ENCODE assay signal across 1 cellular context in the genomic region with DNA sequence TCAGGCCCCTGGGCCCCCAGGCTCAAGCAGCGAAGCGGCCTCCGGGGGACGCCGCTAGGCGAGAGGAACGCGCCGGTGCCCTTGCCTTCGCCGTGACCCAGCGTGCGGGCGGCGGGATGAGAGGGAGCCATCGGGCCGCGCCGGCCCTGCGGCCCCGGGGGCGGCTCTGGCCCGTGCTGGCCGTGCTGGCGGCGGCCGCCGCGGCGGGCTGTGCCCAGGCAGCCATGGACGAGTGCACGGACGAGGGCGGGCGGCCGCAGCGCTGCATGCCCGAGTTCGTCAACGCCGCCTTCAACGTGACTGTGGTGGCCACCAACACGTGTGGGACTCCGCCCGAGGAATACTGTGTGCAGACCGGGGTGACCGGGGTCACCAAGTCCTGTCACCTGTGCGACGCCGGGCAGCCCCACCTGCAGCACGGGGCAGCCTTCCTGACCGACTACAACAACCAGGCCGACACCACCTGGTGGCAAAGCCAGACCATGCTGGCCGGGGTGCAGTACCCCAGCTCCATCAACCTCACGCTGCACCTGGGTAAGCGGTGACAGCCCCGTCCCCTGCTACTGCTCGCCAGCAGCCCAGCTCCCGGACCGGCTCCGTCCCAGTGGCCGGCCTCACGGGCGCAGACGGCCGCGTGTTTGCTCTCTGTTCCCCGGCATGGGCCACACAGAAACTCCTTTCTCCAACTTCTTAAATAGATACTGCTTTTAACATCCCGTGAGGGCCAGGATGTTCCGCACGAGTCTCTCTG.
TF ChIP-seq lines count a peak whose summit lies in the region.

No MANE protein-coding gene starts in this region.

TF ChIP-seq in K562, 482 proteins besides CTCF, POLR2A, EP300 and RAD21 (continued from another document):
- TF ChIP-seq ZFP91 (CRISPR knock-in tag; IDR thresholded peaks at IDR 0.05) = no peak
- no peak for TF ChIP-seq ZNF184 (CRISPR knock-in tag; IDR thresholded peaks at IDR 0.05)
- TF ChIP-seq, protein P1, sequence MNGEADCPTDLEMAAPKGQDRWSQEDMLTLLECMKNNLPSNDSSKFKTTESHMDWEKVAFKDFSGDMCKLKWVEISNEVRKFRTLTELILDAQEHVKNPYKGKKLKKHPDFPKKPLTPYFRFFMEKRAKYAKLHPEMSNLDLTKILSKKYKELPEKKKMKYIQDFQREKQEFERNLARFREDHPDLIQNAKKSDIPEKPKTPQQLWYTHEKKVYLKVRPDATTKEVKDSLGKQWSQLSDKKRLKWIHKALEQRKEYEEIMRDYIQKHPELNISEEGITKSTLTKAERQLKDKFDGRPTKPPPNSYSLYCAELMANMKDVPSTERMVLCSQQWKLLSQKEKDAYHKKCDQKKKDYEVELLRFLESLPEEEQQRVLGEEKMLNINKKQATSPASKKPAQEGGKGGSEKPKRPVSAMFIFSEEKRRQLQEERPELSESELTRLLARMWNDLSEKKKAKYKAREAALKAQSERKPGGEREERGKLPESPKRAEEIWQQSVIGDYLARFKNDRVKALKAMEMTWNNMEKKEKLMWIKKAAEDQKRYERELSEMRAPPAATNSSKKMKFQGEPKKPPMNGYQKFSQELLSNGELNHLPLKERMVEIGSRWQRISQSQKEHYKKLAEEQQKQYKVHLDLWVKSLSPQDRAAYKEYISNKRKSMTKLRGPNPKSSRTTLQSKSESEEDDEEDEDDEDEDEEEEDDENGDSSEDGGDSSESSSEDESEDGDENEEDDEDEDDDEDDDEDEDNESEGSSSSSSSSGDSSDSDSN (IDR thresholded peaks at IDR 0.05; ENCODE audit: borderline replicate concordance in 1 of 2, low read depth in 2 of 2, low read length in 2 of 2) = 0 out of 4 replicates have a peak, but pooled peaks of 1 of the 2 experiments have one; percentile 25
- TF ChIP-seq TCF7L2 (IDR thresholded peaks at IDR 0.05; ENCODE audit: low read depth, low read length) = no peak
- TF ChIP-seq SAP30 (IDR thresholded peaks at IDR 0.05; ENCODE audit: borderline replicate concordance, insufficient read depth, low read depth, low read length, poor library complexity, severe bottlenecking) = no peak
- TF ChIP-seq, protein P2, sequence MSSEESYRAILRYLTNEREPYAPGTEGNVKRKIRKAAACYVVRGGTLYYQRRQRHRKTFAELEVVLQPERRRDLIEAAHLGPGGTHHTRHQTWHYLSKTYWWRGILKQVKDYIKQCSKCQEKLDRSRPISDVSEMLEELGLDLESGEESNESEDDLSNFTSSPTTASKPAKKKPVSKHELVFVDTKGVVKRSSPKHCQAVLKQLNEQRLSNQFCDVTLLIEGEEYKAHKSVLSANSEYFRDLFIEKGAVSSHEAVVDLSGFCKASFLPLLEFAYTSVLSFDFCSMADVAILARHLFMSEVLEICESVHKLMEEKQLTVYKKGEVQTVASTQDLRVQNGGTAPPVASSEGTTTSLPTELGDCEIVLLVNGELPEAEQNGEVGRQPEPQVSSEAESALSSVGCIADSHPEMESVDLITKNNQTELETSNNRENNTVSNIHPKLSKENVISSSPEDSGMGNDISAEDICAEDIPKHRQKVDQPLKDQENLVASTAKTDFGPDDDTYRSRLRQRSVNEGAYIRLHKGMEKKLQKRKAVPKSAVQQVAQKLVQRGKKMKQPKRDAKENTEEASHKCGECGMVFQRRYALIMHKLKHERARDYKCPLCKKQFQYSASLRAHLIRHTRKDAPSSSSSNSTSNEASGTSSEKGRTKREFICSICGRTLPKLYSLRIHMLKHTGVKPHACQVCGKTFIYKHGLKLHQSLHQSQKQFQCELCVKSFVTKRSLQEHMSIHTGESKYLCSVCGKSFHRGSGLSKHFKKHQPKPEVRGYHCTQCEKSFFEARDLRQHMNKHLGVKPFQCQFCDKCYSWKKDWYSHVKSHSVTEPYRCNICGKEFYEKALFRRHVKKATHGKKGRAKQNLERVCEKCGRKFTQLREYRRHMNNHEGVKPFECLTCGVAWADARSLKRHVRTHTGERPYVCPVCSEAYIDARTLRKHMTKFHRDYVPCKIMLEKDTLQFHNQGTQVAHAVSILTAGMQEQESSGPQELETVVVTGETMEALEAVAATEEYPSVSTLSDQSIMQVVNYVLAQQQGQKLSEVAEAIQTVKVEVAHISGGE (CRISPR knock-in tag; IDR thresholded peaks at IDR 0.05) = peak in 1 of 3 experiments; percentile 32; a peak in 1 of 6 replicates
- no peak for TF ChIP-seq CBX5 (IDR thresholded peaks at IDR 0.05; ENCODE audit: borderline replicate concordance, low read depth)
- no peak for TF ChIP-seq ELF4 (CRISPR knock-in tag; IDR thresholded peaks at IDR 0.05)
- peak; percentile 12 for TF ChIP-seq TBP (optimal IDR thresholded peaks at IDR 0.05; ENCODE audit: low read depth, low read length)
- no peak for TF ChIP-seq CBX1 (IDR thresholded peaks at IDR 0.05; ENCODE audit: low read depth)
- TF ChIP-seq CBFA2T2 (conservative IDR thresholded peaks at IDR 0.05) = no peak
- no peak for TF ChIP-seq NRF1 (conservative IDR thresholded peaks at IDR 0.05 in 1 of 2, IDR thresholded peaks at IDR 0.05 in 1 of 2)
- no peak for TF ChIP-seq ILF3 (IDR thresholded peaks at IDR 0.05; ENCODE audit: borderline replicate concordance)
- TF ChIP-seq RNF2 (IDR thresholded peaks at IDR 0.05) = 0 out of 2 replicates have a peak, but pooled peaks have one; percentile 11
- TF ChIP-seq, protein P3, sequence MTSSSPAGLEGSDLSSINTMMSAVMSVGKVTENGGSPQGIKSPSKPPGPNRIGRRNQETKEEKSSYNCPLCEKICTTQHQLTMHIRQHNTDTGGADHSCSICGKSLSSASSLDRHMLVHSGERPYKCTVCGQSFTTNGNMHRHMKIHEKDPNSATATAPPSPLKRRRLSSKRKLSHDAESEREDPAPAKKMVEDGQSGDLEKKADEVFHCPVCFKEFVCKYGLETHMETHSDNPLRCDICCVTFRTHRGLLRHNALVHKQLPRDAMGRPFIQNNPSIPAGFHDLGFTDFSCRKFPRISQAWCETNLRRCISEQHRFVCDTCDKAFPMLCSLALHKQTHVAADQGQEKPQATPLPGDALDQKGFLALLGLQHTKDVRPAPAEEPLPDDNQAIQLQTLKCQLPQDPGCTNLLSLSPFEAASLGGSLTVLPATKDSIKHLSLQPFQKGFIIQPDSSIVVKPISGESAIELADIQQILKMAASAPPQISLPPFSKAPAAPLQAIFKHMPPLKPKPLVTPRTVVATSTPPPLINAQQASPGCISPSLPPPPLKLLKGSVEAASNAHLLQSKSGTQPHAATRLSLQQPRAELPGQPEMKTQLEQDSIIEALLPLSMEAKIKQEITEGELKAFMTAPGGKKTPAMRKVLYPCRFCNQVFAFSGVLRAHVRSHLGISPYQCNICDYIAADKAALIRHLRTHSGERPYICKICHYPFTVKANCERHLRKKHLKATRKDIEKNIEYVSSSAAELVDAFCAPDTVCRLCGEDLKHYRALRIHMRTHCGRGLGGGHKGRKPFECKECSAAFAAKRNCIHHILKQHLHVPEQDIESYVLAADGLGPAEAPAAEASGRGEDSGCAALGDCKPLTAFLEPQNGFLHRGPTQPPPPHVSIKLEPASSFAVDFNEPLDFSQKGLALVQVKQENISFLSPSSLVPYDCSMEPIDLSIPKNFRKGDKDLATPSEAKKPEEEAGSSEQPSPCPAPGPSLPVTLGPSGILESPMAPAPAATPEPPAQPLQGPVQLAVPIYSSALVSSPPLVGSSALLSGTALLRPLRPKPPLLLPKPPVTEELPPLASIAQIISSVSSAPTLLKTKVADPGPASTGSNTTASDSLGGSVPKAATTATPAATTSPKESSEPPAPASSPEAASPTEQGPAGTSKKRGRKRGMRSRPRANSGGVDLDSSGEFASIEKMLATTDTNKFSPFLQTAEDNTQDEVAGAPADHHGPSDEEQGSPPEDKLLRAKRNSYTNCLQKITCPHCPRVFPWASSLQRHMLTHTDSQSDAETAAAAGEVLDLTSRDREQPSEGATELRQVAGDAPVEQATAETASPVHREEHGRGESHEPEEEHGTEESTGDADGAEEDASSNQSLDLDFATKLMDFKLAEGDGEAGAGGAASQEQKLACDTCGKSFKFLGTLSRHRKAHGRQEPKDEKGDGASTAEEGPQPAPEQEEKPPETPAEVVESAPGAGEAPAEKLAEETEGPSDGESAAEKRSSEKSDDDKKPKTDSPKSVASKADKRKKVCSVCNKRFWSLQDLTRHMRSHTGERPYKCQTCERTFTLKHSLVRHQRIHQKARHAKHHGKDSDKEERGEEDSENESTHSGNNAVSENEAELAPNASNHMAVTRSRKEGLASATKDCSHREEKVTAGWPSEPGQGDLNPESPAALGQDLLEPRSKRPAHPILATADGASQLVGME (CRISPR knock-in tag; IDR thresholded peaks at IDR 0.05) = no peak
- TF ChIP-seq TEAD4 (IDR thresholded peaks at IDR 0.05; ENCODE audit: low read length) = no peak
- TF ChIP-seq TEAD4 (CRISPR knock-in tag; IDR thresholded peaks at IDR 0.05; ENCODE audit: borderline replicate concordance) = no peak
- TF ChIP-seq HDAC6 (IDR thresholded peaks at IDR 0.05; ENCODE audit: low read depth, low read length) = no peak
- TF ChIP-seq PCBP2 (IDR thresholded peaks at IDR 0.05; ENCODE audit: low read depth, low read length, poor library complexity, severe bottlenecking) = no peak
- TF ChIP-seq CTBP1 (IDR thresholded peaks at IDR 0.05; ENCODE audit: borderline replicate concordance) = no peak
- no peak for TF ChIP-seq ZNF24 (IDR thresholded peaks at IDR 0.05)
- TF ChIP-seq GATAD2B (IDR thresholded peaks at IDR 0.05; ENCODE audit: borderline replicate concordance) = no peak
- no peak for TF ChIP-seq BACH1 (tag; IDR thresholded peaks at IDR 0.05)
- no peak for TF ChIP-seq GABPB2 (CRISPR knock-in tag; conservative IDR thresholded peaks at IDR 0.05)
